31 cellular contexts compared by ENCODE assay signal in genomic region chr15:61196156-61196555, GRCh38.
"Had no signal": no experiment of that assay in that cellular context is flagged by ENCODE, and none has a peak within 500 bp of the region (broad histone marks: within the 10 kb centered on the region; RNA-seq: fewer than 3 reads in every experiment).

No MANE protein-coding gene starts in this region.

- ATAC-seq: activated CD4-positive, alpha-beta T cell treated with anti-CD3 and anti-CD28 coated beads for 36 hours; activated CD8-positive, alpha-beta memory T cell treated with anti-CD3 and anti-CD28 coated beads, Interleukin-2, amount 10 ng/mL, durations not matched to agents 7 days and 5 days; activated CD8-positive, alpha-beta T cell treated with anti-CD3 and anti-CD28 coated beads, Interleukin-2, amount 10 ng/mL, durations not matched to agents 7 days and 5 days; activated naive CD8-positive, alpha-beta T cell treated with anti-CD3 and anti-CD28 coated beads, Interleukin-2, amount 50 U/mL, for 24 hours; body of pancreas; foreskin keratinocyte; gastroesophageal sphincter; heart right ventricle had no signal

- DNase-seq: activated CD4-positive, alpha-beta memory T cell treated with anti-CD3 and anti-CD28 coated beads for 36 hours; activated CD4-positive, alpha-beta T cell treated with anti-CD3 and anti-CD28 coated beads for 36 hours; activated CD4-positive, alpha-beta T cell treated with anti-CD3 and anti-CD28 coated beads, Interleukin-2, amount 10 ng/mL, durations not matched to agents 24 days and 14 days; activated CD4-positive, CD25-positive, alpha-beta regulatory T cell; activated CD4-positive, CD25-positive, alpha-beta regulatory T cell treated with anti-CD3 and anti-CD28 coated beads, Interleukin-2, amount 50 U/mL, for 72 hours; activated CD8-positive, alpha-beta memory T cell treated with anti-CD3 and anti-CD28 coated beads, Interleukin-2, amount 10 ng/mL, durations not matched to agents 7 days and 5 days; activated CD8-positive, alpha-beta memory T cell treated with anti-CD3 and anti-CD28 coated beads, Interleukin-2, amount 50 U/mL, for 4 hours; activated CD8-positive, alpha-beta T cell treated with anti-CD3 and anti-CD28 coated beads, Interleukin-2, amount 10 ng/mL, durations not matched to agents 7 days and 5 days; activated effector memory CD4-positive, alpha-beta T cell treated with anti-CD3 and anti-CD28 coated beads, Interleukin-2, amount 50 U/mL, for 16 hours; activated naive CD4-positive, alpha-beta T cell treated with anti-CD3 and anti-CD28 coated beads for 36 hours; activated naive CD8-positive, alpha-beta T cell treated with anti-CD3 and anti-CD28 coated beads for 36 hours; activated naive CD8-positive, alpha-beta T cell treated with anti-CD3 and anti-CD28 coated beads, Interleukin-2, amount 50 U/mL, for 24 hours; activated T-cell treated with anti-CD3 and anti-CD28 coated beads, Interleukin-2, amount 50 U/mL, for 1 hour; activated T-cell treated with anti-CD3 and anti-CD28 coated beads, Interleukin-2, amount 50 U/mL, for 48 hours; adrenal gland; amygdala; aorta; body of pancreas; central memory CD4-positive, alpha-beta T cell; cerebellar nuclear complex; colonic mucosa; effector memory CD4-positive, alpha-beta T cell; erythroblast; foreskin keratinocyte; heart right ventricle; T-helper 2 cell had no signal

- H3K9me3 Mint-ChIP-seq: activated CD4-positive, alpha-beta memory T cell treated with anti-CD3 and anti-CD28 coated beads for 36 hours; activated CD4-positive, alpha-beta T cell treated with anti-CD3 and anti-CD28 coated beads, Interleukin-2, amount 10 ng/mL, durations not matched to agents 24 days and 14 days; activated naive CD4-positive, alpha-beta T cell treated with anti-CD3 and anti-CD28 coated beads for 36 hours; activated naive CD4-positive, alpha-beta T cell treated with anti-CD3 and anti-CD28 coated beads, Interleukin-2, amount 50 U/mL, for 24 hours; activated naive CD8-positive, alpha-beta T cell treated with anti-CD3 and anti-CD28 coated beads for 36 hours; activated naive CD8-positive, alpha-beta T cell treated with anti-CD3 and anti-CD28 coated beads, Interleukin-2, amount 50 U/mL, for 24 hours; activated T-helper 1 cell treated with anti-CD3 and anti-CD28 coated beads, Interleukin-12 subunit alpha, Interleukin-12 subunit beta, Interleukin-2, Interleukin-4 antibody, amounts not matched to agents 30 ng/mL and 10 ng/mL and 1 ng/mL, durations not matched to agents 14 hours and 24 hours and 36 hours; activated T-helper 2 cell treated with anti-CD3 and anti-CD28 coated beads, Interferon-gamma antibody, Interleukin-2, Interleukin-4, amounts not matched to agents 10 μg/mL and 5 μg/mL and 100 μg/mL, durations not matched to agents 14 hours and 24 hours and 36 hours had no signal

- H3K4me3 ChIP-seq: adrenal gland, body of pancreas, colonic mucosa, esophagus muscularis mucosa, gastroesophageal sphincter, heart right ventricle had no signal

- H3K9me3 ChIP-seq: adrenal gland, body of pancreas, colonic mucosa, esophagus muscularis mucosa, gastroesophageal sphincter, heart right ventricle had no signal

- H3K4me1 ChIP-seq: adrenal gland, body of pancreas, colonic mucosa, foreskin keratinocyte had no signal

- H3K27ac ChIP-seq: adrenal gland, body of pancreas, colonic mucosa, esophagus muscularis mucosa, foreskin keratinocyte, gastroesophageal sphincter, heart right ventricle had no signal

- H3K36me3 Mint-ChIP-seq: activated CD4-positive, alpha-beta memory T cell treated with anti-CD3 and anti-CD28 coated beads for 36 hours; activated CD8-positive, alpha-beta memory T cell treated with anti-CD3 and anti-CD28 coated beads, Interleukin-2, amount 10 ng/mL, durations not matched to agents 7 days and 5 days; activated naive CD4-positive, alpha-beta T cell treated with anti-CD3 and anti-CD28 coated beads, Interleukin-2, amount 50 U/mL, for 24 hours; activated naive CD8-positive, alpha-beta T cell treated with anti-CD3 and anti-CD28 coated beads for 36 hours had no signal

- H3K4me1 Mint-ChIP-seq: activated CD4-positive, alpha-beta T cell treated with anti-CD3 and anti-CD28 coated beads for 36 hours; activated CD4-positive, alpha-beta T cell treated with anti-CD3 and anti-CD28 coated beads, Interleukin-2, amount 10 ng/mL, durations not matched to agents 24 days and 14 days; activated CD8-positive, alpha-beta memory T cell treated with anti-CD3 and anti-CD28 coated beads, Interleukin-2, amount 10 ng/mL, durations not matched to agents 7 days and 5 days; activated naive CD4-positive, alpha-beta T cell treated with anti-CD3 and anti-CD28 coated beads, Interleukin-2, amount 50 U/mL, for 24 hours; activated naive CD8-positive, alpha-beta T cell treated with anti-CD3 and anti-CD28 coated beads for 36 hours; activated naive CD8-positive, alpha-beta T cell treated with anti-CD3 and anti-CD28 coated beads, Interleukin-2, amount 50 U/mL, for 24 hours had no signal

- H3K4me3 Mint-ChIP-seq: activated CD4-positive, alpha-beta memory T cell treated with anti-CD3 and anti-CD28 coated beads for 36 hours; activated CD4-positive, alpha-beta T cell treated with anti-CD3 and anti-CD28 coated beads for 36 hours; activated CD4-positive, alpha-beta T cell treated with anti-CD3 and anti-CD28 coated beads, Interleukin-2, amount 10 ng/mL, durations not matched to agents 24 days and 14 days; activated CD8-positive, alpha-beta memory T cell treated with anti-CD3 and anti-CD28 coated beads, Interleukin-2, amount 10 ng/mL, durations not matched to agents 7 days and 5 days; activated CD8-positive, alpha-beta T cell treated with anti-CD3 and anti-CD28 coated beads, Interleukin-2, amount 10 ng/mL, durations not matched to agents 7 days and 5 days; activated naive CD4-positive, alpha-beta T cell treated with anti-CD3 and anti-CD28 coated beads for 36 hours; activated naive CD4-positive, alpha-beta T cell treated with anti-CD3 and anti-CD28 coated beads, Interleukin-2, amount 50 U/mL, for 24 hours; activated naive CD8-positive, alpha-beta T cell treated with anti-CD3 and anti-CD28 coated beads for 36 hours; activated naive CD8-positive, alpha-beta T cell treated with anti-CD3 and anti-CD28 coated beads, Interleukin-2, amount 50 U/mL, for 24 hours; activated T-helper 1 cell treated with anti-CD3 and anti-CD28 coated beads, Interleukin-12 subunit alpha, Interleukin-12 subunit beta, Interleukin-2, Interleukin-4 antibody, amounts not matched to agents 30 ng/mL and 10 ng/mL and 1 ng/mL, durations not matched to agents 14 hours and 24 hours and 36 hours had no signal

- H3K27me3 ChIP-seq: adrenal gland, body of pancreas, colonic mucosa, esophagus muscularis mucosa, gastroesophageal sphincter, heart right ventricle had no signal

- H3K36me3 ChIP-seq: adrenal gland, colonic mucosa, esophagus muscularis mucosa, gastroesophageal sphincter, heart right ventricle had no signal

- H3K27ac Mint-ChIP-seq: activated CD4-positive, alpha-beta memory T cell treated with anti-CD3 and anti-CD28 coated beads for 36 hours; activated CD4-positive, alpha-beta T cell treated with anti-CD3 and anti-CD28 coated beads for 36 hours; activated CD4-positive, alpha-beta T cell treated with anti-CD3 and anti-CD28 coated beads, Interleukin-2, amount 10 ng/mL, durations not matched to agents 24 days and 14 days; activated CD8-positive, alpha-beta memory T cell treated with anti-CD3 and anti-CD28 coated beads, Interleukin-2, amount 10 ng/mL, durations not matched to agents 7 days and 5 days; activated CD8-positive, alpha-beta T cell treated with anti-CD3 and anti-CD28 coated beads, Interleukin-2, amount 10 ng/mL, durations not matched to agents 7 days and 5 days; activated naive CD4-positive, alpha-beta T cell treated with anti-CD3 and anti-CD28 coated beads for 36 hours; activated naive CD4-positive, alpha-beta T cell treated with anti-CD3 and anti-CD28 coated beads, Interleukin-2, amount 50 U/mL, for 24 hours; activated naive CD8-positive, alpha-beta T cell treated with anti-CD3 and anti-CD28 coated beads for 36 hours; activated naive CD8-positive, alpha-beta T cell treated with anti-CD3 and anti-CD28 coated beads, Interleukin-2, amount 50 U/mL, for 24 hours; activated T-helper 1 cell treated with anti-CD3 and anti-CD28 coated beads, Interleukin-12 subunit alpha, Interleukin-12 subunit beta, Interleukin-2, Interleukin-4 antibody, amounts not matched to agents 30 ng/mL and 10 ng/mL and 1 ng/mL, durations not matched to agents 14 hours and 24 hours and 36 hours; activated T-helper 2 cell treated with anti-CD3 and anti-CD28 coated beads, Interferon-gamma antibody, Interleukin-2, Interleukin-4, amounts not matched to agents 10 μg/mL and 5 μg/mL and 100 μg/mL, durations not matched to agents 14 hours and 24 hours and 36 hours had no signal
